15 cellular contexts compared by ENCODE assay signal in genomic region chr14:39398382-39398781, GRCh38. TPM values are rescaled to one million over a fixed set of nuclear protein-coding genes. Genes with fewer than 3 reads are reported as not detected.
DNase-seq lines count a peak whose midpoint lies in the region; TF ChIP-seq lines count a peak whose summit lies in the region.
"Had no signal": no experiment of that assay in that cellular context is flagged by ENCODE, and none has a peak within 500 bp of the region (broad histone marks: within the 10 kb centered on the region; RNA-seq: fewer than 3 reads in every experiment).

No MANE protein-coding gene starts in this region.

- H3K27me3 ChIP-seq in KMS-11 (ENCODE audit: insufficient read depth, low read depth) = no peaks in the 10 kb centered on the region

- no peak for TF ChIP-seq CTCF in KMS-11 (conservative IDR thresholded peaks at IDR 0.05; ENCODE audit: low read depth, low read length)

- no peak overlapping the region for H3K4me3 ChIP-seq in KMS-11 (IDR thresholded peaks at IDR 0.05; ENCODE audit: insufficient read depth, low read depth, low read length)
- H3K4me3 ChIP-seq: SK-N-MC had no signal

- no peak overlapping the region for H2AFZ ChIP-seq in KMS-11 (ENCODE audit: low read depth)

- peak overlapping the region; percentile 60 for H3K27ac ChIP-seq in KMS-11
- H3K27ac ChIP-seq: SK-N-MC had no signal

- H3K9ac ChIP-seq in KMS-11 = no peak overlapping the region

- peaks cover 43% of the 10 kb centered on the region for H3K4me1 ChIP-seq in KMS-11 (ENCODE audit: low read depth, poor library complexity, severe bottlenecking)

- H4K20me1 ChIP-seq in KMS-11 (ENCODE audit: insufficient read depth) = no peaks in the 10 kb centered on the region

- peak; percentile 21 for DNase-seq in NCI-H2107 treated with DMSO at 0.1 percent for 48 hours (lab: John Stamatoyannopoulos, UW; ENCODE audit: unreplicated experiment)
- no peak for DNase-seq in NCI-H2107 (lab: John Stamatoyannopoulos, UW)
- DNase-seq in NCI-H69 (lab: John Stamatoyannopoulos, UW) = peak; percentile 38
- peak; percentile 37 for DNase-seq in myocyte (ENCODE audit: low read depth)
- DNase-seq in C1 segment of cervical spinal cord (lab: John Stamatoyannopoulos, UW) = no peak
- DNase-seq in posterior cingulate gyrus = no peak
- DNase-seq: CD4-positive, alpha-beta memory T cell; DMS53; IMR-90; Karpas-422; NCI-H1092 treated with DMSO at 0.1 percent for 48 hours; NCI-H187; NCI-H524 had no signal

- H3K36me3 ChIP-seq in KMS-11 (ENCODE audit: insufficient read depth) = no peaks in the 10 kb centered on the region

- no peaks in the 10 kb centered on the region for H3K79me2 ChIP-seq in KMS-11 (ENCODE audit: insufficient read depth, low read depth)

- intact Hi-C loops in posterior cingulate gyrus (cut with DNase I) = no loop called here

- H3K4me2 ChIP-seq in KMS-11 = peak overlapping the region; percentile 71

RNA-seq across cellular contexts. Expression of gene FBXO33, which starts 33.9 kb away (rescaled TPM):
- total RNA-seq in myocyte = 8.5 and 9.9 TPM in 2 replicates
- 4.0 TPM for polyA plus RNA-seq in myocyte (2012)

Comparison
In these comparisons a context has a peak if more than half of its experiments do, and no peak if none do; other contexts are left out.
1. DNase-seq: peak in NCI-H2107 treated with DMSO at 0.1 percent for 48 hours (single experiment), NCI-H69 (single experiment) and myocyte (single experiment); none in NCI-H2107 (single experiment), C1 segment of cervical spinal cord (0 of 14) and posterior cingulate gyrus (0 of 10).